Comparison of ENCODE assay signal across 23 cellular contexts in genomic region chr9:107367727-107368502, GRCh38.
A peak's percentile ranks its signal among the peaks of the same experiment; 100 is the strongest.
DNase-seq lines count a peak whose midpoint lies in the region; ATAC-seq, FAIRE-seq and TF ChIP-seq lines count a peak whose summit lies in the region.
"Had no signal": no experiment of that assay in that cellular context is flagged by ENCODE, and none has a peak within 500 bp of the region (broad histone marks: within the 10 kb centered on the region; RNA-seq: fewer than 3 reads in every experiment).

No MANE protein-coding gene starts in this region.

- no TSS peak for BruUV-seq in GM12878 (replicated peaks; lab: Mats Ljungman, UMichigan)

- TF ChIP-seq RAD21 in GM12878 (IDR thresholded peaks at IDR 0.05; ENCODE audit: insufficient read depth, low read depth, low read length) = no peak

- TF ChIP-seq CTCF in GM12878 (IDR thresholded peaks at IDR 0.05 in 2 of 3, conservative IDR thresholded peaks at IDR 0.05 in 1 of 3; ENCODE audit: control insufficient read depth in 2 of 3, extremely low read depth in 1 of 3, insufficient read depth in 1 of 3, low read depth in 3 of 3, low read length in 3 of 3) (no peak), hepatocyte (IDR thresholded peaks at IDR 0.05; ENCODE audit: poor library complexity) (no peak), neural crest cell (conservative IDR thresholded peaks at IDR 0.05) (no peak), esophagus muscularis mucosa (IDR thresholded peaks at IDR 0.05) (no peak)

- no peaks in the 10 kb centered on the region for H3K36me3 ChIP-seq in GM12878 (ENCODE audit: control insufficient read depth in 2 of 2, insufficient read depth in 2 of 2, low read length in 1 of 2)
- no peaks in the 10 kb centered on the region for H3K36me3 ChIP-seq in hepatocyte (replicated peaks; ENCODE audit: insufficient read depth, low read depth)
- H3K36me3 ChIP-seq in esophagus muscularis mucosa = no peaks in the 10 kb centered on the region

- no peak overlapping the region for H3K4me3 Mint-ChIP-seq in neural crest cell
- no peak overlapping the region for H3K4me3 Mint-ChIP-seq in activated naive CD8-positive, alpha-beta T cell treated with anti-CD3 and anti-CD28 coated beads, Interleukin-2, amount 50 U/mL, for 24 hours
- H3K4me3 Mint-ChIP-seq: activated CD4-positive, alpha-beta T cell treated with anti-CD3 and anti-CD28 coated beads, Interleukin-2, amount 10 ng/mL, durations not matched to agents 24 days and 14 days; activated naive CD4-positive, alpha-beta T cell treated with anti-CD3 and anti-CD28 coated beads, Interleukin-2, amount 50 U/mL, for 24 hours; type B pancreatic cell had no signal

- H3K9me3 Mint-ChIP-seq in neural crest cell = no peaks in the 10 kb centered on the region
- H3K9me3 Mint-ChIP-seq in activated naive CD8-positive, alpha-beta T cell treated with anti-CD3 and anti-CD28 coated beads, Interleukin-2, amount 50 U/mL, for 24 hours = no peaks in the 10 kb centered on the region
- H3K9me3 Mint-ChIP-seq: activated CD4-positive, alpha-beta T cell treated with anti-CD3 and anti-CD28 coated beads, Interleukin-2, amount 10 ng/mL, durations not matched to agents 24 days and 14 days; activated naive CD4-positive, alpha-beta T cell treated with anti-CD3 and anti-CD28 coated beads, Interleukin-2, amount 50 U/mL, for 24 hours; type B pancreatic cell had no signal

- H3K27ac ChIP-seq in GM12878 (ENCODE audit: control insufficient read depth, insufficient read depth) (no peak overlapping the region), hepatocyte (peak overlapping the region; percentile 76), esophagus muscularis mucosa (replicated peaks in 1 of 4) (no peak overlapping the region)
- H3K27ac ChIP-seq: C4-2B, KMS-11, VCaP had no signal

- peaks cover 22% of the 10 kb centered on the region for H3K4me1 Mint-ChIP-seq in neural crest cell
- H3K4me1 Mint-ChIP-seq in activated naive CD8-positive, alpha-beta T cell treated with anti-CD3 and anti-CD28 coated beads, Interleukin-2, amount 50 U/mL, for 24 hours = no peaks in the 10 kb centered on the region
- H3K4me1 Mint-ChIP-seq: activated CD4-positive, alpha-beta T cell treated with anti-CD3 and anti-CD28 coated beads, Interleukin-2, amount 10 ng/mL, durations not matched to agents 24 days and 14 days; activated naive CD4-positive, alpha-beta T cell treated with anti-CD3 and anti-CD28 coated beads, Interleukin-2, amount 50 U/mL, for 24 hours had no signal

- no peaks in the 10 kb centered on the region for H3K9me2 ChIP-seq in hepatocyte (replicated peaks; ENCODE audit: insufficient read depth)

- H3K27me3 ChIP-seq in GM12878 (replicated peaks in 1 of 2; ENCODE audit: control insufficient read depth in 2 of 2, insufficient read depth in 2 of 2, low read length in 1 of 2) = no peaks in the 10 kb centered on the region
- no peaks in the 10 kb centered on the region for H3K27me3 ChIP-seq in hepatocyte
- H3K27me3 ChIP-seq in esophagus muscularis mucosa = peaks cover 0 to 4% (median 0%) of the 10 kb centered on the region in 4 donors

- no peaks in the 10 kb centered on the region for H3K36me3 Mint-ChIP-seq in neural crest cell (ENCODE audit: low read depth)
- H3K36me3 Mint-ChIP-seq in activated naive CD8-positive, alpha-beta T cell treated with anti-CD3 and anti-CD28 coated beads, Interleukin-2, amount 50 U/mL, for 24 hours (ENCODE audit: low read depth) = no peaks in the 10 kb centered on the region
- H3K36me3 Mint-ChIP-seq: activated naive CD4-positive, alpha-beta T cell treated with anti-CD3 and anti-CD28 coated beads, Interleukin-2, amount 50 U/mL, for 24 hours; type B pancreatic cell had no signal

- no peaks in the 10 kb centered on the region for H3K27me3 Mint-ChIP-seq in neural crest cell (ENCODE audit: low read depth)
- peaks cover 11% of the 10 kb centered on the region for H3K27me3 Mint-ChIP-seq in activated naive CD8-positive, alpha-beta T cell treated with anti-CD3 and anti-CD28 coated beads, Interleukin-2, amount 50 U/mL, for 24 hours
- H3K27me3 Mint-ChIP-seq: type B pancreatic cell had no signal

- H2AFZ ChIP-seq in GM12878 (ENCODE audit: control insufficient read depth, low read depth, low read length) = no peak overlapping the region
- H2AFZ ChIP-seq in hepatocyte = no peak overlapping the region

- no peaks in the 10 kb centered on the region for H3K9me3 ChIP-seq in GM12878 (replicated peaks; ENCODE audit: control insufficient read depth, insufficient read depth, low read length)
- H3K9me3 ChIP-seq in hepatocyte (ENCODE audit: low read depth) = no peaks in the 10 kb centered on the region
- no peaks in the 10 kb centered on the region for H3K9me3 ChIP-seq in esophagus muscularis mucosa

- TF ChIP-seq EP300 in GM12878 (IDR thresholded peaks at IDR 0.05; ENCODE audit: borderline replicate concordance in 1 of 2, control insufficient read depth in 1 of 2, low read depth in 2 of 2, low read length in 2 of 2) (no peak), esophagus muscularis mucosa (IDR thresholded peaks at IDR 0.05) (no peak)

- no peak for TF ChIP-seq POLR2A in GM12878 (IDR thresholded peaks at IDR 0.05; ENCODE audit: low read depth, low read length)
- TF ChIP-seq POLR2A in esophagus muscularis mucosa (IDR thresholded peaks at IDR 0.05; ENCODE audit: low read depth) = no peak

- intact Hi-C loops in GM12878 (cut with micrococcal nuclease; ENCODE audit: unreplicated experiment) (no loop called here), esophagus muscularis mucosa (cut with DNase I) (no loop called here), left colon (cut with DNase I, micrococcal nuclease) (no loop called here)

- H3K4me1 ChIP-seq in GM12878 (ENCODE audit: control insufficient read depth, insufficient read depth, low read length) = no peaks in the 10 kb centered on the region
- peaks cover 9% of the 10 kb centered on the region for H3K4me1 ChIP-seq in hepatocyte (ENCODE audit: insufficient read depth)
- no peaks in the 10 kb centered on the region for H3K4me1 ChIP-seq in esophagus muscularis mucosa

- CTCF ChIA-PET in GM12878 (lab: Yijun Ruan, JAX) = no interaction called here

- in situ Hi-C loops in GM12878 (cut with MboI) = no loop called here

- RAD21 ChIA-PET in GM12878 (lab: Charles Lee; ENCODE audit: unreplicated experiment) = no interaction called here

- H3K27ac Mint-ChIP-seq in neural crest cell (ENCODE audit: unreplicated experiment) = peak overlapping the region; percentile 3
- no peak overlapping the region for H3K27ac Mint-ChIP-seq in activated naive CD8-positive, alpha-beta T cell treated with anti-CD3 and anti-CD28 coated beads, Interleukin-2, amount 50 U/mL, for 24 hours
- H3K27ac Mint-ChIP-seq: activated CD4-positive, alpha-beta T cell treated with anti-CD3 and anti-CD28 coated beads, Interleukin-2, amount 10 ng/mL, durations not matched to agents 24 days and 14 days; activated naive CD4-positive, alpha-beta T cell treated with anti-CD3 and anti-CD28 coated beads, Interleukin-2, amount 50 U/mL, for 24 hours; type B pancreatic cell had no signal

- SMC1A ChIA-PET in GM12878 (lab: Charles Lee; ENCODE audit: uncharacterized antibody, unreplicated experiment) = interaction anchor here (0.6 kb wide), 1 partner anchor 17 kb away, joined by 3 read pairs; no protein-coding TSS in a partner anchor

- peak; percentile 59 for ATAC-seq in GM12878
- ATAC-seq in activated naive CD8-positive, alpha-beta T cell treated with anti-CD3 and anti-CD28 coated beads, Interleukin-2, amount 50 U/mL, for 24 hours = no peak
- no peak for ATAC-seq in left colon
- no peak for ATAC-seq in HG03520 (IDR thresholded peaks at IDR 0.05; ENCODE audit: unreplicated experiment)
- ATAC-seq: SK-N-SH treated with all-trans-retinoic acid at 6 μM for 48 hours had no signal

- FAIRE-seq in GM12878 (lab: Jason Lieb, UNC) = no peak

- POLR2A ChIA-PET in GM12878 (lab: Charles Lee) = no interaction called here

- DNase-seq in EL = peak; percentile 18
- DNase-seq in GM12878 (ENCODE audit: low read depth, low spot score) = no peak
- DNase-seq in hepatocyte (ENCODE audit: low spot score) = no peak
- no peak for DNase-seq in neural crest cell (ENCODE audit: low read depth, low spot score)
- no peak for DNase-seq in activated naive CD8-positive, alpha-beta T cell treated with anti-CD3 and anti-CD28 coated beads, Interleukin-2, amount 50 U/mL, for 24 hours
- DNase-seq in esophagus muscularis mucosa (ENCODE audit: extremely low spot score) = no peak
- no peak for DNase-seq in left colon
- DNase-seq: ACHN; activated CD4-positive, alpha-beta T cell treated with anti-CD3 and anti-CD28 coated beads, Interleukin-2, amount 10 ng/mL, durations not matched to agents 24 days and 14 days; effector CD8-positive, alpha-beta T cell; H7; head of caudate nucleus; NCI-H2171; NCI-H526; nucleus accumbens; retina had no signal

- no peak overlapping the region for H3K9ac ChIP-seq in GM12878 (ENCODE audit: control insufficient read depth, insufficient read depth, low read length)
- H3K9ac ChIP-seq: KMS-11 had no signal

- H3K4me2 ChIP-seq in GM12878 (ENCODE audit: control insufficient read depth, insufficient read depth) (no peak overlapping the region), hepatocyte (no peak overlapping the region)
- H3K4me2 ChIP-seq: KMS-11 had no signal

- H4K20me1 ChIP-seq in GM12878 (ENCODE audit: control insufficient read depth, insufficient read depth) (no peaks in the 10 kb centered on the region), hepatocyte (ENCODE audit: insufficient read depth, poor library complexity, severe bottlenecking) (no peaks in the 10 kb centered on the region)

- WGBS in GM12878 (ENCODE audit: insufficient coverage, insufficient replicate concordance, low lambda C conversion rate, missing lambda C conversion rate) = 24% methylated on average over 7 of the region's 7 CpGs
- 69% methylated on average over 7 of the region's 7 CpGs for WGBS in hepatocyte (ENCODE audit: low lambda C conversion rate, missing lambda C conversion rate)
- WGBS in esophagus muscularis mucosa = 88% methylated on average over 6 of the region's 7 CpGs

- H3K79me2 ChIP-seq in GM12878 (ENCODE audit: control insufficient read depth, insufficient read depth, low read length) (no peaks in the 10 kb centered on the region), hepatocyte (no peaks in the 10 kb centered on the region)

- H3K4me3 ChIP-seq in GM12878 (no peak overlapping the region), hepatocyte (no peak overlapping the region), esophagus muscularis mucosa (no peak overlapping the region)

TF ChIP-seq in GM12878, 131 proteins besides CTCF, POLR2A, EP300 and RAD21:
- TF ChIP-seq NR2F1 (conservative IDR thresholded peaks at IDR 0.05) (no peak), PAX8 (IDR thresholded peaks at IDR 0.05) (no peak)
